In the genomic region with DNA sequence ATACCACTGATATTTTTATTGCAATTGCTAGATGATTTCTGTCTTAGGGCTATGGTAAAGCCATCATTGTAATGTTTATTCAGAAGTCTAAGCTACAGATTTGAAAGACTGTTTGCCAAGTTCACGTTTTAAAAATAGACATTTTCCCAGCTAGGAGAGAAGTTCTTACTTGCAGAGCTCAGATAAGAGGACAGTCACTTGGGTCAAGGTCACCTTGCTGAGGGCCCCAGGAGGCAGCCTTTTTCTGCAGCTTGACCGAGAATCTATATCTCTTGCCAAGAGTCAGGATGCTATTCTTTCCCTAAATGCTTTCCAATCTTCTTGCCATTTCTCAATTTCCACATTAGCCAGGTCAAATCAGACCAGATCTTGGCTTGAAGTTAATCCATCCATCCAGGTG, we compare ENCODE assay signal across 13 cellular contexts.
DNase-seq lines count a peak whose midpoint lies in the region; ATAC-seq and TF ChIP-seq lines count a peak whose summit lies in the region.
"Had no signal": no experiment of that assay in that cellular context is flagged by ENCODE, and none has a peak within 500 bp of the region (broad histone marks: within the 10 kb centered on the region; RNA-seq: fewer than 3 reads in every experiment).

No MANE protein-coding gene starts in this region.

- peaks cover 9% of the 10 kb centered on the region for H3K4me1 ChIP-seq in hepatocyte (ENCODE audit: insufficient read depth)
- H3K4me1 ChIP-seq in testis, result peaks cover 6% of the 10 kb centered on the region
- H3K4me1 ChIP-seq: HAP-1 had no signal

- H3K4me2 ChIP-seq in hepatocyte, result no peak overlapping the region
- H3K4me2 ChIP-seq: BLaER1 treated with 17β-estradiol and CSF1 and Interleukin-3, amounts not matched to agents 10 nM and 100 nM had no signal

- 59% methylated on average over 2 of the region's 2 CpGs for WGBS in hepatocyte (ENCODE audit: low lambda C conversion rate, missing lambda C conversion rate)
- 21 to 41% methylated on average over 2 of the region's 2 CpGs for WGBS in testis, 2 donors

- ATAC-seq in Right ventricle myocardium superior (ENCODE audit: poor library complexity) (peak; percentile 87), left cardiac atrium (peak; percentile 72 to 89)
- ATAC-seq: CD8-positive, alpha-beta T cell had no signal

- no peak for TF ChIP-seq POLR2A in testis (IDR thresholded peaks at IDR 0.05)

- H3K27ac ChIP-seq in hepatocyte (peak overlapping the region; percentile 55), testis (no peak overlapping the region)
- H3K27ac ChIP-seq: BLaER1 treated with 17β-estradiol and CSF1 and Interleukin-3, amounts not matched to agents 10 nM and 100 nM; GM23248 had no signal

- H4K20me1 ChIP-seq in hepatocyte (ENCODE audit: insufficient read depth, poor library complexity, severe bottlenecking), result no peaks in the 10 kb centered on the region
- H4K20me1 ChIP-seq: BLaER1 treated with 17β-estradiol and CSF1 and Interleukin-3, amounts not matched to agents 10 nM and 100 nM had no signal

- H3K36me3 ChIP-seq in hepatocyte (replicated peaks; ENCODE audit: insufficient read depth, low read depth) (no peaks in the 10 kb centered on the region), testis (ENCODE audit: low read depth, missing control alignments) (no peaks in the 10 kb centered on the region)
- H3K36me3 ChIP-seq: BLaER1 treated with 17β-estradiol and CSF1 and Interleukin-3, amounts not matched to agents 10 nM and 100 nM; HAP-1 had no signal

- TF ChIP-seq CTCF in hepatocyte (IDR thresholded peaks at IDR 0.05; ENCODE audit: poor library complexity) (no peak), testis (IDR thresholded peaks at IDR 0.05) (no peak)

- H3K27me3 ChIP-seq in hepatocyte, result no peaks in the 10 kb centered on the region
- H3K27me3 ChIP-seq in testis, result no peaks in the 10 kb centered on the region
- H3K27me3 ChIP-seq: BLaER1 treated with 17β-estradiol and CSF1 and Interleukin-3, amounts not matched to agents 10 nM and 100 nM had no signal

- no peak overlapping the region for H2AFZ ChIP-seq in hepatocyte
- H2AFZ ChIP-seq: GM23248 had no signal

- no peaks in the 10 kb centered on the region for H3K9me2 ChIP-seq in hepatocyte (replicated peaks; ENCODE audit: insufficient read depth)

- DNase-seq in Right ventricle myocardium superior (no peak), cardiac septum (ENCODE audit: low spot score) (no peak), left cardiac atrium (no peak), hepatocyte (ENCODE audit: low spot score) (no peak), testis (peak; percentile 74), NCI-H146 (lab: John Stamatoyannopoulos, UW) (no peak), NCI-H2196 treated with DMSO at 0.1 percent for 48 hours (lab: John Stamatoyannopoulos, UW; ENCODE audit: unreplicated experiment) (no peak), NCI-H1105 treated with DMSO at 0.1 percent for 48 hours (lab: John Stamatoyannopoulos, UW) (no peak)
- DNase-seq: CD8-positive, alpha-beta T cell; COR-L47; GM23248 had no signal

- H3K9me3 ChIP-seq in hepatocyte (ENCODE audit: low read depth) (no peaks in the 10 kb centered on the region), testis (no peaks in the 10 kb centered on the region)
- H3K9me3 ChIP-seq: BLaER1 treated with 17β-estradiol and CSF1 and Interleukin-3, amounts not matched to agents 10 nM and 100 nM; HAP-1 had no signal

- intact Hi-C loops in Right ventricle myocardium superior (cut with DNase I), result no loop called here
- intact Hi-C loops in cardiac septum (cut with DNase I), result no loop called here
- intact Hi-C loops in left cardiac atrium (cut with DNase I), result no loop called here
- intact Hi-C loops in testis (cut with DNase I; ENCODE audit: low total_unique reads), result no loop called here

- no peaks in the 10 kb centered on the region for H3K79me2 ChIP-seq in hepatocyte

- H3K4me3 ChIP-seq in hepatocyte (no peak overlapping the region), testis (no peak overlapping the region)
- H3K4me3 ChIP-seq: BLaER1 treated with 17β-estradiol and CSF1 and Interleukin-3, amounts not matched to agents 10 nM and 100 nM; GM23248; HAP-1 had no signal
